ENCODE assay signal across 14 cellular contexts in the genomic region with DNA sequence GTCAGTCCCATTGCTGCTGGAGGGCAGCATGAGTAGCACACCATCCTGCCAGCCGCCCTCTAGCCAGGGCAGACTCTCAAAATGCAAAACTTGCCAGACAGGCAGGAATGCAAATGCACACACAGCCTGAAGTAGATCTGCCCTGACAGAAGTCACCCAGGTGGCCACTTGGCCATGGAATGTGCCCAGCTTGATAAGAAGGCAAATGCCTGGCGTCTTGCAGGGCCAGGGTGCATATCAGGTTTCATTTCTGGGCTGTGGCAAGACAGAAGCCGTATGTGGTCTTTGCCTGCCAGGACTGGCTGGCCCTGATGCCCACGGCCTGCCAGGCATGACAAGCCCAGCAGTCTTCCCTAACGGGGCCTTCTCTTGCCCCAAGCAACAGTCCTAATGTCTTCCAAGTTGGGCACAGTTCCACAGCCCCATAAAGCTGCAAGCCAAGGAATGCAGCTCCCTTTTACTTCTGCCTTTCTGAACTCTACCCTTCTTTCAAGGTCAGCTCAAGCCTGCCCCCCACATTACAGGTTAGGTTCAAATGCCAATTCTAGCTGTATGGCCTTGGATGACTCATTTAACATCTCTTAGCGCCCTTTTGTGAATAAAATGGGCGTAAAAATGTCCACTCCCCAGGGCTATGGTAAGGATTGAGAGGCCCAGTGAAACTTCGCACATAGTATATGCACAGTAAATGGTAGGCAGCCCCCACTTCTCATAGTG. TPM values are rescaled to one million over a fixed set of nuclear protein-coding genes. Genes with fewer than 3 reads are reported as not detected.
DNase-seq lines count a peak whose midpoint lies in the region; ATAC-seq, FAIRE-seq and TF ChIP-seq lines count a peak whose summit lies in the region.
"Had no signal": no experiment of that assay in that cellular context is flagged by ENCODE, and none has a peak within 500 bp of the region (broad histone marks: within the 10 kb centered on the region; RNA-seq: fewer than 3 reads in every experiment).

No MANE protein-coding gene starts in this region.

- H3K4me3 Mint-ChIP-seq in type B pancreatic cell: no peak overlapping the region
- H3K4me3 Mint-ChIP-seq: activated CD8-positive, alpha-beta memory T cell treated with anti-CD3 and anti-CD28 coated beads, Interleukin-2, amount 10 ng/mL, durations not matched to agents 7 days and 5 days had no signal

- H3K9me3 ChIP-seq in prostate gland: no peaks in the 10 kb centered on the region
- H3K9me3 ChIP-seq: Caco-2 had no signal

- no peak for TF ChIP-seq CTCF in prostate gland (IDR thresholded peaks at IDR 0.05)
- no peak for TF ChIP-seq CTCF in type B pancreatic cell (conservative IDR thresholded peaks at IDR 0.05)

- no peaks in the 10 kb centered on the region for H3K36me3 Mint-ChIP-seq in type B pancreatic cell
- H3K36me3 Mint-ChIP-seq: activated CD8-positive, alpha-beta memory T cell treated with anti-CD3 and anti-CD28 coated beads, Interleukin-2, amount 10 ng/mL, durations not matched to agents 7 days and 5 days had no signal

- no peak overlapping the region for H3K27ac Mint-ChIP-seq in type B pancreatic cell
- H3K27ac Mint-ChIP-seq: activated CD8-positive, alpha-beta memory T cell treated with anti-CD3 and anti-CD28 coated beads, Interleukin-2, amount 10 ng/mL, durations not matched to agents 7 days and 5 days had no signal

- H3K27me3 Mint-ChIP-seq in type B pancreatic cell: no peaks in the 10 kb centered on the region

- intact Hi-C loops in prostate gland (cut with DNase I): no loop called here

- H3K4me3 ChIP-seq in prostate gland: no peak overlapping the region

- peak; percentile 23 for DNase-seq in ELF-1 (ENCODE audit: low read depth, low spot score)
- DNase-seq in NCI-H446 (lab: John Stamatoyannopoulos, UW): peak; percentile 98 to 99
- DNase-seq in globus pallidus (ENCODE audit: low spot score): peak; percentile 16
- DNase-seq in prostate gland (ENCODE audit: low spot score): peak; percentile 75
- no peak for DNase-seq in H54 (ENCODE audit: insufficient read length, low spot score)
- no peak for DNase-seq in type B pancreatic cell (ENCODE audit: extremely low spot score, unreplicated experiment)
- no peak for DNase-seq in GOT3 (lab: John Stamatoyannopoulos, UW)
- DNase-seq: activated CD8-positive, alpha-beta memory T cell treated with anti-CD3 and anti-CD28 coated beads, Interleukin-2, amount 10 ng/mL, durations not matched to agents 7 days and 5 days; Caco-2; kidney glomerular epithelial cell; retina; T-helper 1 cell had no signal

- TF ChIP-seq POLR2A in prostate gland (IDR thresholded peaks at IDR 0.05) (no peak), H54 (IDR thresholded peaks at IDR 0.05; ENCODE audit: low read depth, low read length) (no peak)

- peaks cover 4% of the 10 kb centered on the region for H3K4me1 ChIP-seq in prostate gland (replicated peaks)

- H3K27ac ChIP-seq in prostate gland: peak overlapping the region; percentile 15 to 17

- H3K9me3 Mint-ChIP-seq in type B pancreatic cell: no peaks in the 10 kb centered on the region

- no peak for ATAC-seq in HG02588 (IDR thresholded peaks at IDR 0.05; ENCODE audit: unreplicated experiment)
- ATAC-seq: activated CD8-positive, alpha-beta memory T cell treated with anti-CD3 and anti-CD28 coated beads, Interleukin-2, amount 10 ng/mL, durations not matched to agents 7 days and 5 days had no signal

- H3K27me3 ChIP-seq in prostate gland (replicated peaks; ENCODE audit: insufficient read depth): no peaks in the 10 kb centered on the region

- H3K4me1 Mint-ChIP-seq in type B pancreatic cell (ENCODE audit: unreplicated experiment): peaks cover 7% of the 10 kb centered on the region
- H3K4me1 Mint-ChIP-seq: activated CD8-positive, alpha-beta memory T cell treated with anti-CD3 and anti-CD28 coated beads, Interleukin-2, amount 10 ng/mL, durations not matched to agents 7 days and 5 days had no signal

- 40% methylated on average over 8 of the region's 8 CpGs for WGBS in prostate gland

- no peaks in the 10 kb centered on the region for H3K36me3 ChIP-seq in prostate gland

- FAIRE-seq in H54 (lab: Jason Lieb, UNC): no peak
- FAIRE-seq: astrocyte had no signal

RNA-seq across cellular contexts. Expression of a gene that starts 29.7 kb away (rescaled TPM):
- total RNA-seq in prostate gland (1 to 10 TPM; 7.7 to 9.5 TPM), type B pancreatic cell (ENCODE audit: low replicate concordance) (2.6 and 2.9 TPM in 2 replicates)
- total RNA-seq: activated CD8-positive, alpha-beta memory T cell treated with anti-CD3 and anti-CD28 coated beads, Interleukin-2, amount 10 ng/mL, durations not matched to agents 7 days and 5 days had no signal

RNA-seq across cellular contexts. Expression of a gene that starts 51.0 kb away (rescaled TPM):
- total RNA-seq in prostate gland: 1 to 10 TPM in 1 of 2 donors, under 1 TPM in 1; 0.74 to 1.5 TPM
- 0.24 and 0.26 TPM in 2 replicates for total RNA-seq in type B pancreatic cell (ENCODE audit: low replicate concordance)
- total RNA-seq: astrocyte had no signal

Comparison
In these comparisons a context has a peak if more than half of its experiments do, and no peak if none do; other contexts are left out.
1. DNase-seq: peak in ELF-1 (single experiment), NCI-H446 (2 of 2), globus pallidus (single experiment) and prostate gland (single experiment); none in H54 (single experiment), type B pancreatic cell (single experiment) and GOT3 (single experiment).